ENCODE assay signal across 2 cellular contexts in the genomic region with DNA sequence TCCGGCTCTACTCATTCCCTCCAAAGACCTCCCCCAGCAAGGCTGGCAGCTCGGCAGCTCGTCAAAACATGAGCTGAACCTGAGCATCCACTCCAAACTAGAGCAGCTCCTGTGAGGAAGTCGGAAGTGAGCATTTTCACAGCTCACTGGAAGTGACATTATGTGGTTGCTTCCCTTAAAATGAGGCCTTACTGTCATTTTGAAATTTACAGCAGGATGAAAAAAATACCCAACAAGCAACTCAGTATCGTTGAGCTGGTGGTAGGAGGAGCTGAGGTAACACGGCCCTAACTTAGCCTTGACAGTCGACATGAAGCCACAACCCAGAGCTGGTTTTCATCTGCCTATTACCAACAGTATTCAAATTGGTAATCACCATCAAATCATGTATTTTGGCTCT.
TF ChIP-seq lines count a peak whose summit lies in the region.

No MANE protein-coding gene starts in this region.

TF ChIP-seq in liver, 16 proteins besides CTCF, POLR2A, EP300 and RAD21 (continued from another document):
- TF ChIP-seq, protein P1, sequence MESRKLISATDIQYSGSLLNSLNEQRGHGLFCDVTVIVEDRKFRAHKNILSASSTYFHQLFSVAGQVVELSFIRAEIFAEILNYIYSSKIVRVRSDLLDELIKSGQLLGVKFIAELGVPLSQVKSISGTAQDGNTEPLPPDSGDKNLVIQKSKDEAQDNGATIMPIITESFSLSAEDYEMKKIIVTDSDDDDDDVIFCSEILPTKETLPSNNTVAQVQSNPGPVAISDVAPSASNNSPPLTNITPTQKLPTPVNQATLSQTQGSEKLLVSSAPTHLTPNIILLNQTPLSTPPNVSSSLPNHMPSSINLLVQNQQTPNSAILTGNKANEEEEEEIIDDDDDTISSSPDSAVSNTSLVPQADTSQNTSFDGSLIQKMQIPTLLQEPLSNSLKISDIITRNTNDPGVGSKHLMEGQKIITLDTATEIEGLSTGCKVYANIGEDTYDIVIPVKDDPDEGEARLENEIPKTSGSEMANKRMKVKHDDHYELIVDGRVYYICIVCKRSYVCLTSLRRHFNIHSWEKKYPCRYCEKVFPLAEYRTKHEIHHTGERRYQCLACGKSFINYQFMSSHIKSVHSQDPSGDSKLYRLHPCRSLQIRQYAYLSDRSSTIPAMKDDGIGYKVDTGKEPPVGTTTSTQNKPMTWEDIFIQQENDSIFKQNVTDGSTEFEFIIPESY (IDR thresholded peaks at IDR 0.05), result no peak
- TF ChIP-seq, protein P2, sequence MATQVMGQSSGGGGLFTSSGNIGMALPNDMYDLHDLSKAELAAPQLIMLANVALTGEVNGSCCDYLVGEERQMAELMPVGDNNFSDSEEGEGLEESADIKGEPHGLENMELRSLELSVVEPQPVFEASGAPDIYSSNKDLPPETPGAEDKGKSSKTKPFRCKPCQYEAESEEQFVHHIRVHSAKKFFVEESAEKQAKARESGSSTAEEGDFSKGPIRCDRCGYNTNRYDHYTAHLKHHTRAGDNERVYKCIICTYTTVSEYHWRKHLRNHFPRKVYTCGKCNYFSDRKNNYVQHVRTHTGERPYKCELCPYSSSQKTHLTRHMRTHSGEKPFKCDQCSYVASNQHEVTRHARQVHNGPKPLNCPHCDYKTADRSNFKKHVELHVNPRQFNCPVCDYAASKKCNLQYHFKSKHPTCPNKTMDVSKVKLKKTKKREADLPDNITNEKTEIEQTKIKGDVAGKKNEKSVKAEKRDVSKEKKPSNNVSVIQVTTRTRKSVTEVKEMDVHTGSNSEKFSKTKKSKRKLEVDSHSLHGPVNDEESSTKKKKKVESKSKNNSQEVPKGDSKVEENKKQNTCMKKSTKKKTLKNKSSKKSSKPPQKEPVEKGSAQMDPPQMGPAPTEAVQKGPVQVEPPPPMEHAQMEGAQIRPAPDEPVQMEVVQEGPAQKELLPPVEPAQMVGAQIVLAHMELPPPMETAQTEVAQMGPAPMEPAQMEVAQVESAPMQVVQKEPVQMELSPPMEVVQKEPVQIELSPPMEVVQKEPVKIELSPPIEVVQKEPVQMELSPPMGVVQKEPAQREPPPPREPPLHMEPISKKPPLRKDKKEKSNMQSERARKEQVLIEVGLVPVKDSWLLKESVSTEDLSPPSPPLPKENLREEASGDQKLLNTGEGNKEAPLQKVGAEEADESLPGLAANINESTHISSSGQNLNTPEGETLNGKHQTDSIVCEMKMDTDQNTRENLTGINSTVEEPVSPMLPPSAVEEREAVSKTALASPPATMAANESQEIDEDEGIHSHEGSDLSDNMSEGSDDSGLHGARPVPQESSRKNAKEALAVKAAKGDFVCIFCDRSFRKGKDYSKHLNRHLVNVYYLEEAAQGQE (IDR thresholded peaks at IDR 0.05), result no peak
TF ChIP-seq in liver: peak in this region for 0.

TF ChIP-seq in HepG2, 621 proteins besides CTCF, POLR2A, EP300 and RAD21 (continued from another document):
- TF ChIP-seq ARID2 (CRISPR knock-in tag; IDR thresholded peaks at IDR 0.05; ENCODE audit: borderline replicate concordance), result no peak
- TF ChIP-seq, protein P3, sequence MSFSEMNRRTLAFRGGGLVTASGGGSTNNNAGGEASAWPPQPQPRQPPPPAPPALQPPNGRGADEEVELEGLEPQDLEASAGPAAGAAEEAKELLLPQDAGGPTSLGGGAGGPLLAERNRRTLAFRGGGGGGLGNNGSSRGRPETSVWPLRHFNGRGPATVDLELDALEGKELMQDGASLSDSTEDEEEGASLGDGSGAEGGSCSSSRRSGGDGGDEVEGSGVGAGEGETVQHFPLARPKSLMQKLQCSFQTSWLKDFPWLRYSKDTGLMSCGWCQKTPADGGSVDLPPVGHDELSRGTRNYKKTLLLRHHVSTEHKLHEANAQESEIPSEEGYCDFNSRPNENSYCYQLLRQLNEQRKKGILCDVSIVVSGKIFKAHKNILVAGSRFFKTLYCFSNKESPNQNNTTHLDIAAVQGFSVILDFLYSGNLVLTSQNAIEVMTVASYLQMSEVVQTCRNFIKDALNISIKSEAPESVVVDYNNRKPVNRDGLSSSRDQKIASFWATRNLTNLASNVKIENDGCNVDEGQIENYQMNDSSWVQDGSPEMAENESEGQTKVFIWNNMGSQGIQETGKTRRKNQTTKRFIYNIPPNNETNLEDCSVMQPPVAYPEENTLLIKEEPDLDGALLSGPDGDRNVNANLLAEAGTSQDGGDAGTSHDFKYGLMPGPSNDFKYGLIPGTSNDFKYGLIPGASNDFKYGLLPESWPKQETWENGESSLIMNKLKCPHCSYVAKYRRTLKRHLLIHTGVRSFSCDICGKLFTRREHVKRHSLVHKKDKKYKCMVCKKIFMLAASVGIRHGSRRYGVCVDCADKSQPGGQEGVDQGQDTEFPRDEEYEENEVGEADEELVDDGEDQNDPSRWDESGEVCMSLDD (CRISPR knock-in tag; IDR thresholded peaks at IDR 0.05; ENCODE audit: borderline replicate concordance), result no peak
- no peak for TF ChIP-seq ZNF772 (CRISPR knock-in tag; IDR thresholded peaks at IDR 0.05)
- no peak for TF ChIP-seq ZNF598 (CRISPR knock-in tag; IDR thresholded peaks at IDR 0.05; ENCODE audit: borderline replicate concordance)
- TF ChIP-seq, protein P4, sequence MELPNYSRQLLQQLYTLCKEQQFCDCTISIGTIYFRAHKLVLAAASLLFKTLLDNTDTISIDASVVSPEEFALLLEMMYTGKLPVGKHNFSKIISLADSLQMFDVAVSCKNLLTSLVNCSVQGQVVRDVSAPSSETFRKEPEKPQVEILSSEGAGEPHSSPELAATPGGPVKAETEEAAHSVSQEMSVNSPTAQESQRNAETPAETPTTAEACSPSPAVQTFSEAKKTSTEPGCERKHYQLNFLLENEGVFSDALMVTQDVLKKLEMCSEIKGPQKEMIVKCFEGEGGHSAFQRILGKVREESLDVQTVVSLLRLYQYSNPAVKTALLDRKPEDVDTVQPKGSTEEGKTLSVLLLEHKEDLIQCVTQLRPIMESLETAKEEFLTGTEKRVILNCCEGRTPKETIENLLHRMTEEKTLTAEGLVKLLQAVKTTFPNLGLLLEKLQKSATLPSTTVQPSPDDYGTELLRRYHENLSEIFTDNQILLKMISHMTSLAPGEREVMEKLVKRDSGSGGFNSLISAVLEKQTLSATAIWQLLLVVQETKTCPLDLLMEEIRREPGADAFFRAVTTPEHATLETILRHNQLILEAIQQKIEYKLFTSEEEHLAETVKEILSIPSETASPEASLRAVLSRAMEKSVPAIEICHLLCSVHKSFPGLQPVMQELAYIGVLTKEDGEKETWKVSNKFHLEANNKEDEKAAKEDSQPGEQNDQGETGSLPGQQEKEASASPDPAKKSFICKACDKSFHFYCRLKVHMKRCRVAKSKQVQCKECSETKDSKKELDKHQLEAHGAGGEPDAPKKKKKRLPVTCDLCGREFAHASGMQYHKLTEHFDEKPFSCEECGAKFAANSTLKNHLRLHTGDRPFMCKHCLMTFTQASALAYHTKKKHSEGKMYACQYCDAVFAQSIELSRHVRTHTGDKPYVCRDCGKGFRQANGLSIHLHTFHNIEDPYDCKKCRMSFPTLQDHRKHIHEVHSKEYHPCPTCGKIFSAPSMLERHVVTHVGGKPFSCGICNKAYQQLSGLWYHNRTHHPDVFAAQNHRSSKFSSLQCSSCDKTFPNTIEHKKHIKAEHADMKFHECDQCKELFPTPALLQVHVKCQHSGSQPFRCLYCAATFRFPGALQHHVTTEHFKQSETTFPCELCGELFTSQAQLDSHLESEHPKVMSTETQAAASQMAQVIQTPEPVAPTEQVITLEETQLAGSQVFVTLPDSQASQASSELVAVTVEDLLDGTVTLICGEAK (IDR thresholded peaks at IDR 0.05), result no peak
- TF ChIP-seq, protein P4 (CRISPR knock-in tag; IDR thresholded peaks at IDR 0.05), result no peak
- TF ChIP-seq, protein P5, sequence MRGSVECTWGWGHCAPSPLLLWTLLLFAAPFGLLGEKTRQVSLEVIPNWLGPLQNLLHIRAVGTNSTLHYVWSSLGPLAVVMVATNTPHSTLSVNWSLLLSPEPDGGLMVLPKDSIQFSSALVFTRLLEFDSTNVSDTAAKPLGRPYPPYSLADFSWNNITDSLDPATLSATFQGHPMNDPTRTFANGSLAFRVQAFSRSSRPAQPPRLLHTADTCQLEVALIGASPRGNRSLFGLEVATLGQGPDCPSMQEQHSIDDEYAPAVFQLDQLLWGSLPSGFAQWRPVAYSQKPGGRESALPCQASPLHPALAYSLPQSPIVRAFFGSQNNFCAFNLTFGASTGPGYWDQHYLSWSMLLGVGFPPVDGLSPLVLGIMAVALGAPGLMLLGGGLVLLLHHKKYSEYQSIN (CRISPR knock-in tag; IDR thresholded peaks at IDR 0.05; ENCODE audit: borderline replicate concordance), result no peak
- TF ChIP-seq, protein P6, sequence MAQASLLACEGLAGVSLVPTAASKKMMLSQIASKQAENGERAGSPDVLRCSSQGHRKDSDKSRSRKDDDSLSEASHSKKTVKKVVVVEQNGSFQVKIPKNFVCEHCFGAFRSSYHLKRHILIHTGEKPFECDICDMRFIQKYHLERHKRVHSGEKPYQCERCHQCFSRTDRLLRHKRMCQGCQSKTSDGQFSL (CRISPR knock-in tag; IDR thresholded peaks at IDR 0.05), result no peak
- no peak for TF ChIP-seq CBX5 (CRISPR knock-in tag; IDR thresholded peaks at IDR 0.05; ENCODE audit: borderline replicate concordance)
- TF ChIP-seq, protein P7, sequence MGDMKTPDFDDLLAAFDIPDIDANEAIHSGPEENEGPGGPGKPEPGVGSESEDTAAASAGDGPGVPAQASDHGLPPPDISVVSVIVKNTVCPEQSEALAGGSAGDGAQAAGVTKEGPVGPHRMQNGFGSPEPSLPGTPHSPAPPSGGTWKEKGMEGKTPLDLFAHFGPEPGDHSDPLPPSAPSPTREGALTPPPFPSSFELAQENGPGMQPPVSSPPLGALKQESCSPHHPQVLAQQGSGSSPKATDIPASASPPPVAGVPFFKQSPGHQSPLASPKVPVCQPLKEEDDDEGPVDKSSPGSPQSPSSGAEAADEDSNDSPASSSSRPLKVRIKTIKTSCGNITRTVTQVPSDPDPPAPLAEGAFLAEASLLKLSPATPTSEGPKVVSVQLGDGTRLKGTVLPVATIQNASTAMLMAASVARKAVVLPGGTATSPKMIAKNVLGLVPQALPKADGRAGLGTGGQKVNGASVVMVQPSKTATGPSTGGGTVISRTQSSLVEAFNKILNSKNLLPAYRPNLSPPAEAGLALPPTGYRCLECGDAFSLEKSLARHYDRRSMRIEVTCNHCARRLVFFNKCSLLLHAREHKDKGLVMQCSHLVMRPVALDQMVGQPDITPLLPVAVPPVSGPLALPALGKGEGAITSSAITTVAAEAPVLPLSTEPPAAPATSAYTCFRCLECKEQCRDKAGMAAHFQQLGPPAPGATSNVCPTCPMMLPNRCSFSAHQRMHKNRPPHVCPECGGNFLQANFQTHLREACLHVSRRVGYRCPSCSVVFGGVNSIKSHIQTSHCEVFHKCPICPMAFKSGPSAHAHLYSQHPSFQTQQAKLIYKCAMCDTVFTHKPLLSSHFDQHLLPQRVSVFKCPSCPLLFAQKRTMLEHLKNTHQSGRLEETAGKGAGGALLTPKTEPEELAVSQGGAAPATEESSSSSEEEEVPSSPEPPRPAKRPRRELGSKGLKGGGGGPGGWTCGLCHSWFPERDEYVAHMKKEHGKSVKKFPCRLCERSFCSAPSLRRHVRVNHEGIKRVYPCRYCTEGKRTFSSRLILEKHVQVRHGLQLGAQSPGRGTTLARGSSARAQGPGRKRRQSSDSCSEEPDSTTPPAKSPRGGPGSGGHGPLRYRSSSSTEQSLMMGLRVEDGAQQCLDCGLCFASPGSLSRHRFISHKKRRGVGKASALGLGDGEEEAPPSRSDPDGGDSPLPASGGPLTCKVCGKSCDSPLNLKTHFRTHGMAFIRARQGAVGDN (CRISPR knock-in tag; IDR thresholded peaks at IDR 0.05), result no peak
- TF ChIP-seq ZNF674 (CRISPR knock-in tag; IDR thresholded peaks at IDR 0.05; ENCODE audit: low read depth), result no peak
- no peak for TF ChIP-seq FLYWCH1 (CRISPR knock-in tag; IDR thresholded peaks at IDR 0.05)
- no peak for TF ChIP-seq HOXA9 (CRISPR knock-in tag; IDR thresholded peaks at IDR 0.05; ENCODE audit: borderline replicate concordance)
- no peak for TF ChIP-seq ZNF550 (CRISPR knock-in tag; IDR thresholded peaks at IDR 0.05; ENCODE audit: borderline replicate concordance)
- TF ChIP-seq ZSCAN12 (CRISPR knock-in tag; IDR thresholded peaks at IDR 0.05), result no peak
